Comparison of ENCODE assay signal across 8 cellular contexts in genomic region chr6:106087548-106088325, GRCh38. TPM values are rescaled to one million over a fixed set of nuclear protein-coding genes. Genes with fewer than 3 reads are reported as not detected.
DNase-seq lines count a peak whose midpoint lies in the region; ATAC-seq and TF ChIP-seq lines count a peak whose summit lies in the region.

No MANE protein-coding gene starts in this region.

- no peaks in the 10 kb centered on the region for H4K20me1 ChIP-seq in BLaER1

- H3K9me3 ChIP-seq in BLaER1 (no peaks in the 10 kb centered on the region), mononuclear cell (ENCODE audit: low read depth, low read length) (no peaks in the 10 kb centered on the region)

- H3K9ac ChIP-seq in BLaER1 = no peak overlapping the region

- TF ChIP-seq CTCF in GM13977 (IDR thresholded peaks at IDR 0.05; ENCODE audit: extremely low read depth, insufficient read depth, missing control alignments) = no peak

- DNase-seq in LHCN-M2 (ENCODE audit: low read depth) (peak; percentile 74), dedifferentiated amniotic fluid mesenchymal stem cell (ENCODE audit: extremely low spot score) (peak; percentile 64), ecto neural progenitor cell (ENCODE audit: low spot score) (no peak), GM13977 (ENCODE audit: low spot score) (no peak)
- DNase-seq in stimulated activated CD4-positive, alpha-beta T cell treated with anti-CD3 and anti-CD28 coated beads, Interleukin-4, amount 100 ng/mL, for 24 hours = no peak

- no peak overlapping the region for H3K27ac ChIP-seq in BLaER1

- peak overlapping the region; percentile 88 for H3K4me2 ChIP-seq in BLaER1

- H3K36me3 ChIP-seq in BLaER1 = no peaks in the 10 kb centered on the region

- no peak for ATAC-seq in GM19452 (IDR thresholded peaks at IDR 0.05; ENCODE audit: unreplicated experiment)

- H3K4me3 ChIP-seq in BLaER1 (peak overlapping the region; percentile 33), mononuclear cell (ENCODE audit: low read length) (peak overlapping the region; percentile 53)

- in situ Hi-C loops in GM13977 (cut with MboI; ENCODE audit: low pct_unique_long_range_greater_than_20kb, low sequenced_read_pairs, unreplicated experiment) = loop anchor here (25.0 kb wide), 2 partner anchors 350 to 600 kb away; no protein-coding TSS in a partner anchor

- H3K27me3 ChIP-seq in BLaER1 (peaks cover 15% of the 10 kb centered on the region), mononuclear cell (ENCODE audit: insufficient read depth, low read length) (peaks cover 9% of the 10 kb centered on the region)

- H3K4me1 ChIP-seq in BLaER1 (peaks cover 57% of the 10 kb centered on the region), mononuclear cell (ENCODE audit: insufficient read depth, low read length) (peaks cover 72% of the 10 kb centered on the region)

RNA-seq across cellular contexts. Expression of gene PRDM1, which starts 1.6 kb away (rescaled TPM):
- 0.98 and 2.4 TPM in 2 replicates for total RNA-seq in LHCN-M2 (2014; rRNA removed)
- polyA plus RNA-seq in LHCN-M2 (2012) = 0.44 TPM
- 87.0 TPM for total RNA-seq in mononuclear cell

Comparison
In these comparisons a context has a peak if more than half of its experiments do, and no peak if none do; other contexts are left out.
1. DNase-seq: peak in LHCN-M2 (single experiment) and dedifferentiated amniotic fluid mesenchymal stem cell (single experiment); none in stimulated activated CD4-positive, alpha-beta T cell treated with anti-CD3 and anti-CD28 coated beads, Interleukin-4, amount 100 ng/mL, for 24 hours (single experiment), ecto neural progenitor cell (single experiment) and GM13977 (single experiment).
2. RNA of gene PRDM1, which starts 1.6 kb away (total RNA-seq): 87.0 TPM in mononuclear cell (single experiment); 0.98 to 2.4 TPM in LHCN-M2; every median in the first group is over 10 times any median in the second.